In genomic region chr3:14957933-14958332, GRCh38 we compare ENCODE assay signal across 20 cellular contexts. TPM values are rescaled to one million over a fixed set of nuclear protein-coding genes. Genes with fewer than 3 reads are reported as not detected.
DNase-seq lines count a peak whose midpoint lies in the region; ATAC-seq and TF ChIP-seq lines count a peak whose summit lies in the region.
"Had no signal": no experiment of that assay in that cellular context is flagged by ENCODE, and none has a peak within 500 bp of the region (broad histone marks: within the 10 kb centered on the region; RNA-seq: fewer than 3 reads in every experiment).

No MANE protein-coding gene starts in this region.

- H3K4me1 ChIP-seq in sigmoid colon (peaks cover 0 to 48% (median 21%) of the 10 kb centered on the region in 4 donors), psoas muscle (peaks cover 29% of the 10 kb centered on the region)

- H3K9me3 Mint-ChIP-seq in activated naive CD8-positive, alpha-beta T cell treated with anti-CD3 and anti-CD28 coated beads, Interleukin-2, amount 50 U/mL, for 24 hours = no peaks in the 10 kb centered on the region
- H3K9me3 Mint-ChIP-seq in naive thymus-derived CD8-positive, alpha-beta T cell = no peaks in the 10 kb centered on the region

- H3K27me3 Mint-ChIP-seq in activated naive CD8-positive, alpha-beta T cell treated with anti-CD3 and anti-CD28 coated beads, Interleukin-2, amount 50 U/mL, for 24 hours = no peaks in the 10 kb centered on the region
- no peaks in the 10 kb centered on the region for H3K27me3 Mint-ChIP-seq in naive thymus-derived CD8-positive, alpha-beta T cell

- H3K4me1 Mint-ChIP-seq in activated naive CD8-positive, alpha-beta T cell treated with anti-CD3 and anti-CD28 coated beads, Interleukin-2, amount 50 U/mL, for 24 hours = peaks cover 56% of the 10 kb centered on the region
- peaks cover 22 to 70% (median 67%) of the 10 kb centered on the region in 4 donors for H3K4me1 Mint-ChIP-seq in naive thymus-derived CD8-positive, alpha-beta T cell

- H3K27ac Mint-ChIP-seq in activated naive CD8-positive, alpha-beta T cell treated with anti-CD3 and anti-CD28 coated beads, Interleukin-2, amount 50 U/mL, for 24 hours = peak overlapping the region; percentile 15
- H3K27ac Mint-ChIP-seq in naive thymus-derived CD8-positive, alpha-beta T cell = peak overlapping the region; percentile 10 to 91 (median 26)

- TF ChIP-seq EP300 in sigmoid colon (IDR thresholded peaks at IDR 0.05) = no peak

- no peak for TF ChIP-seq POLR2A in sigmoid colon (IDR thresholded peaks at IDR 0.05)

- WGBS in sigmoid colon, 2 donors = 29 to 52% methylated on average over 1 of the region's 1 CpG
- WGBS in psoas muscle, 3 donors = 15 to 31% (median 16%) methylated on average over 1 of the region's 1 CpG

- H3K4me3 Mint-ChIP-seq in activated naive CD8-positive, alpha-beta T cell treated with anti-CD3 and anti-CD28 coated beads, Interleukin-2, amount 50 U/mL, for 24 hours = no peak overlapping the region
- peak overlapping the region in 8 of 10 donors; percentile 0 to 38 (median 9) for H3K4me3 Mint-ChIP-seq in naive thymus-derived CD8-positive, alpha-beta T cell

- ATAC-seq in HG02610 (IDR thresholded peaks at IDR 0.05; ENCODE audit: unreplicated experiment) = peak; percentile 52
- ATAC-seq in activated naive CD8-positive, alpha-beta T cell treated with anti-CD3 and anti-CD28 coated beads, Interleukin-2, amount 50 U/mL, for 24 hours = no peak
- ATAC-seq in naive thymus-derived CD8-positive, alpha-beta T cell = no peak
- no peak for ATAC-seq in psoas muscle
- ATAC-seq: left ventricle myocardium superior had no signal

- H3K27me3 ChIP-seq in sigmoid colon (no peaks in the 10 kb centered on the region), psoas muscle (ENCODE audit: insufficient read depth in 3 of 3, low read length in 2 of 3) (no peaks in the 10 kb centered on the region)
- H3K27me3 ChIP-seq: transverse colon had no signal

- intact Hi-C loops in sigmoid colon (cut with DNase I) (no loop called here), psoas muscle (cut with DNase I) (no loop called here)

- no peak overlapping the region for H3K27ac ChIP-seq in sigmoid colon
- H3K27ac ChIP-seq in psoas muscle = no peak overlapping the region
- H3K27ac ChIP-seq: 22Rv1, epithelial cell of prostate, SK-N-MC had no signal

- no peaks in the 10 kb centered on the region for H3K9me3 ChIP-seq in sigmoid colon
- H3K9me3 ChIP-seq in psoas muscle = no peaks in the 10 kb centered on the region
- H3K9me3 ChIP-seq: transverse colon had no signal

- peak; percentile 2 for DNase-seq in DMS 273 (lab: John Stamatoyannopoulos, UW; ENCODE audit: unreplicated experiment)
- DNase-seq in DMS 273 treated with DMSO at 0.1 percent for 48 hours (lab: John Stamatoyannopoulos, UW) = no peak
- DNase-seq in activated naive CD8-positive, alpha-beta T cell treated with anti-CD3 and anti-CD28 coated beads, Interleukin-2, amount 50 U/mL, for 24 hours = no peak
- DNase-seq in naive thymus-derived CD8-positive, alpha-beta T cell = no peak
- no peak for DNase-seq in sigmoid colon
- DNase-seq in psoas muscle = no peak
- no peak for DNase-seq in NCI-H146 treated with DMSO at 0.1 percent for 48 hours (lab: John Stamatoyannopoulos, UW; ENCODE audit: unreplicated experiment)
- DNase-seq: activated CD4-positive, alpha-beta T cell treated with anti-CD3 and anti-CD28 coated beads, Interleukin-2, amount 50 U/mL, for 1 hour; activated gamma-delta T cell; Calu3; caudate nucleus; left ventricle myocardium superior; NCI-H187; nucleus accumbens; transverse colon had no signal

- peaks cover 0 to 3% (median 0%) of the 10 kb centered on the region in 4 donors for H3K36me3 ChIP-seq in sigmoid colon
- H3K36me3 ChIP-seq in psoas muscle (ENCODE audit: insufficient read depth in 1 of 2, low read depth in 1 of 2) = peaks cover 0 to 19% of the 10 kb centered on the region in 2 donors
- H3K36me3 ChIP-seq: transverse colon had no signal

- POLR2A ChIA-PET in naive thymus-derived CD8-positive, alpha-beta T cell (lab: Charles Lee) = interaction anchor here (1.7 kb wide), 1 partner anchor 11 kb away, joined by 4 read pairs; no protein-coding TSS in a partner anchor

- no peak for TF ChIP-seq CTCF in sigmoid colon (IDR thresholded peaks at IDR 0.05)
- TF ChIP-seq CTCF in psoas muscle (IDR thresholded peaks at IDR 0.05) = no peak

- H3K36me3 Mint-ChIP-seq in activated naive CD8-positive, alpha-beta T cell treated with anti-CD3 and anti-CD28 coated beads, Interleukin-2, amount 50 U/mL, for 24 hours (ENCODE audit: low read depth) = peaks cover 21% of the 10 kb centered on the region
- peaks cover 4 to 33% (median 4%) of the 10 kb centered on the region in 3 donors for H3K36me3 Mint-ChIP-seq in naive thymus-derived CD8-positive, alpha-beta T cell

- H3K4me3 ChIP-seq in sigmoid colon (no peak overlapping the region), psoas muscle (no peak overlapping the region)
- H3K4me3 ChIP-seq: SK-N-MC, smooth muscle cell, transverse colon had no signal

RNA-seq across cellular contexts. Expression of gene NR2C2, which starts 10.6 kb away (rescaled TPM):
- total RNA-seq in naive thymus-derived CD8-positive, alpha-beta T cell = 100 to 1,000 TPM in 1 of 2 experiments, 10 to 100 TPM in 1; 94.5 to 110 TPM
- polyA plus RNA-seq in naive thymus-derived CD8-positive, alpha-beta T cell = 10 to 100 TPM; 10.1 to 19.3 (median 13.7) TPM
- total RNA-seq in sigmoid colon (10 to 100 TPM; 34.2 to 68.4 (median 35.4) TPM), psoas muscle (10 to 100 TPM; 28.3 to 37.1 (median 32.8) TPM)
- polyA plus RNA-seq in sigmoid colon (10 to 100 TPM in 1 of 3 donors, 1 to 10 TPM in 2; 3.6 to 14.1 (median 6.0) TPM), psoas muscle (10 to 100 TPM in 1 of 3 donors, 1 to 10 TPM in 2; 8.7 to 12.8 (median 9.2) TPM)
